1 cellular context compared by ENCODE assay signal in genomic region chr14:69093551-69094421, GRCh38.
TF ChIP-seq lines count a peak whose summit lies in the region.

No MANE protein-coding gene starts in this region.

TF ChIP-seq in HepG2, 621 proteins besides CTCF, POLR2A, EP300 and RAD21 (continued from another document and continues in another):
- TF ChIP-seq IKZF5 (CRISPR knock-in tag; IDR thresholded peaks at IDR 0.05) (peak; percentile 53; the same call in 1 of the 2 replicates), SALL2 (CRISPR knock-in tag; IDR thresholded peaks at IDR 0.05) (no peak), ZNF614 (CRISPR knock-in tag; IDR thresholded peaks at IDR 0.05; ENCODE audit: borderline replicate concordance) (peak; percentile 72; the same call in 1 of the 2 replicates), TCF7 (IDR thresholded peaks at IDR 0.05; ENCODE audit: low read depth) (no peak), SUZ12 (IDR thresholded peaks at IDR 0.05; ENCODE audit: low read depth, low read length) (no peak), FOSL2 (CRISPR knock-in tag; IDR thresholded peaks at IDR 0.05) (0 out of 2 replicates have a peak, but pooled peaks have one; percentile 30), GATAD1 (CRISPR knock-in tag; IDR thresholded peaks at IDR 0.05) (no peak), HNRNPK (IDR thresholded peaks at IDR 0.05; ENCODE audit: low read depth, low read length, poor library complexity, severe bottlenecking) (no peak), TFE3 (CRISPR knock-in tag; IDR thresholded peaks at IDR 0.05) (0 out of 2 replicates have a peak, but pooled peaks have one; percentile 43), MAX (IDR thresholded peaks at IDR 0.05) (peak; percentile 66; the same call in 1 of the 2 replicates), SP140L (CRISPR knock-in tag; IDR thresholded peaks at IDR 0.05; ENCODE audit: borderline replicate concordance) (no peak), KDM3A (CRISPR knock-in tag; IDR thresholded peaks at IDR 0.05; ENCODE audit: low read depth) (no peak), ZBTB14 (CRISPR knock-in tag; IDR thresholded peaks at IDR 0.05) (no peak), ZGPAT (CRISPR knock-in tag; IDR thresholded peaks at IDR 0.05) (peak; percentile 64; the same call in 1 of the 2 replicates), SAFB2 (CRISPR knock-in tag; IDR thresholded peaks at IDR 0.05; ENCODE audit: borderline replicate concordance, low read depth) (no peak; the same call in 1 of the 2 replicates), ZNF101 (CRISPR knock-in tag; IDR thresholded peaks at IDR 0.05; ENCODE audit: borderline replicate concordance, low read depth) (no peak), AHDC1 (CRISPR knock-in tag; IDR thresholded peaks at IDR 0.05; ENCODE audit: borderline replicate concordance) (peak; percentile 47; the same call in 1 of the 2 replicates), ZNF619 (CRISPR knock-in tag; IDR thresholded peaks at IDR 0.05) (no peak), NFE2 (CRISPR knock-in tag; IDR thresholded peaks at IDR 0.05) (no peak), BCL6 (CRISPR knock-in tag; IDR thresholded peaks at IDR 0.05) (peak; percentile 60), NFE2L1 (CRISPR knock-in tag; IDR thresholded peaks at IDR 0.05; ENCODE audit: borderline replicate concordance) (no peak), PAXIP1 (CRISPR knock-in tag; conservative IDR thresholded peaks at IDR 0.05) (peak; percentile 80), SSRP1 (CRISPR knock-in tag; IDR thresholded peaks at IDR 0.05) (no peak), TRIM24 (CRISPR knock-in tag; IDR thresholded peaks at IDR 0.05) (no peak), ATF4 (CRISPR knock-in tag; IDR thresholded peaks at IDR 0.05) (peak in 1 of 2 experiments; percentile 26; a peak in 1 of 4 replicates), ZNF484 (CRISPR knock-in tag; IDR thresholded peaks at IDR 0.05; ENCODE audit: borderline replicate concordance, low read depth) (no peak), RARA (CRISPR knock-in tag; IDR thresholded peaks at IDR 0.05) (0 out of 2 replicates have a peak, but pooled peaks have one; percentile 31), ZFY (CRISPR knock-in tag; IDR thresholded peaks at IDR 0.05) (peak; percentile 59), ZSCAN29 (CRISPR knock-in tag; conservative IDR thresholded peaks at IDR 0.05) (0 out of 2 replicates have a peak, but pooled peaks have one; percentile 26), ZNF503 (CRISPR knock-in tag; IDR thresholded peaks at IDR 0.05) (0 out of 2 replicates have a peak, but pooled peaks have one; percentile 52), ETS1 (CRISPR knock-in tag; IDR thresholded peaks at IDR 0.05) (no peak), FOXA1 (IDR thresholded peaks at IDR 0.05) (no peak), FOXA1 (CRISPR knock-in tag; IDR thresholded peaks at IDR 0.05) (peak; percentile 82), ZNF331 (CRISPR knock-in tag; IDR thresholded peaks at IDR 0.05) (peak; percentile 86)
